ENCODE assay signal across 1 cellular context in genomic region chr15:82237944-82238534, GRCh38. TPM values are rescaled to one million over a fixed set of nuclear protein-coding genes. Genes with fewer than 3 reads are reported as not detected.
"Had no signal": no experiment of that assay in that cellular context is flagged by ENCODE, and none has a peak within 500 bp of the region (broad histone marks: within the 10 kb centered on the region; RNA-seq: fewer than 3 reads in every experiment).

No MANE protein-coding gene starts in this region.

RNA-seq across cellular contexts. Expression of gene SAXO2, which starts 24.6 kb away (rescaled TPM):
- total RNA-seq: SK-MEL-5 had no signal
